Comparison of ENCODE assay signal across 14 cellular contexts in genomic region chr9:121194730-121195129, GRCh38. TPM values are rescaled to one million over a fixed set of nuclear protein-coding genes. Genes with fewer than 3 reads are reported as not detected.
A peak's percentile ranks its signal among the peaks of the same experiment; 100 is the strongest.
DNase-seq lines count a peak whose midpoint lies in the region; ATAC-seq and TF ChIP-seq lines count a peak whose summit lies in the region.
"Had no signal": no experiment of that assay in that cellular context is flagged by ENCODE, and none has a peak within 500 bp of the region (broad histone marks: within the 10 kb centered on the region; RNA-seq: fewer than 3 reads in every experiment).

No MANE protein-coding gene starts in this region.

- H3K36me3 Mint-ChIP-seq in Calu3 (ENCODE audit: insufficient read depth, unreplicated experiment) (peaks cover 3% of the 10 kb centered on the region), WTC11 (no peaks in the 10 kb centered on the region)

- peaks cover 25 to 95% (median 81%) of the 10 kb centered on the region in 10 experiments for H3K4me1 ChIP-seq in BLaER1 treated with 17β-estradiol and CSF1 and Interleukin-3, amounts not matched to agents 10 nM and 100 nM
- H3K4me1 ChIP-seq in right lobe of liver, result peaks cover 0 to 87% (median 15%) of the 10 kb centered on the region in 4 donors
- peaks cover 59 to 96% (median 66%) of the 10 kb centered on the region in 4 donors for H3K4me1 ChIP-seq in transverse colon

- no peak for DNase-seq in Calu3
- no peak for DNase-seq in WTC11 (ENCODE audit: low spot score)
- no peak for DNase-seq in right lobe of liver
- DNase-seq in posterior cingulate gyrus, result no peak
- no peak for DNase-seq in transverse colon
- no peak for DNase-seq in effector CD4-positive, alpha-beta T cell
- DNase-seq: activated CD8-positive, alpha-beta memory T cell treated with anti-CD3 and anti-CD28 coated beads for 24 hours; foreskin melanocyte; kidney; NCI-H2171 treated with DMSO at 0.1 percent for 48 hours; T-helper 2 cell had no signal

- in situ Hi-C loops in transverse colon (cut with MboI; ENCODE audit: low pct_ligation_motif_present in 1 of 4, low pct_unique_long_range_greater_than_20kb in 1 of 4, low sequenced_read_pairs in 3 of 4), result no loop called here

- peak overlapping the region in 7 of 11 experiments; percentile 1 to 99 (median 34); a peak in 10 of 22 replicates for H3K4me2 ChIP-seq in BLaER1 treated with 17β-estradiol and CSF1 and Interleukin-3, amounts not matched to agents 10 nM and 100 nM
- H3K4me2 ChIP-seq: KMS-11 had no signal

- intact Hi-C loops in Calu3 (cut with micrococcal nuclease; ENCODE audit: unreplicated experiment) (no loop called here), right lobe of liver (cut with DNase I) (no loop called here), posterior cingulate gyrus (cut with DNase I) (no loop called here), transverse colon (cut with DNase I; ENCODE audit: low total_unique reads) (no loop called here)

- 20% methylated on average over 1 of the region's 1 CpG for WGBS in right lobe of liver (ENCODE audit: insufficient coverage, low coverage, low lambda C conversion rate, missing lambda C conversion rate)
- 8 to 24% methylated on average over 1 of the region's 1 CpG for WGBS in transverse colon (ENCODE audit: low coverage in 1 of 2), 2 donors

- H3K27me3 ChIP-seq in BLaER1 treated with 17β-estradiol and CSF1 and Interleukin-3, amounts not matched to agents 10 nM and 100 nM, result no peaks in the 10 kb centered on the region
- H3K27me3 ChIP-seq in right lobe of liver (no peaks in the 10 kb centered on the region), transverse colon (no peaks in the 10 kb centered on the region)

- POLR2A ChIA-PET in WTC11 (lab: Charles Lee), result no interaction called here

- no peaks in the 10 kb centered on the region for H3K9me3 Mint-ChIP-seq in Calu3 (ENCODE audit: low read depth, unreplicated experiment)
- no peaks in the 10 kb centered on the region for H3K9me3 Mint-ChIP-seq in WTC11
- H3K9me3 Mint-ChIP-seq: dendritic cell treated with granulocyte-macrophage colony-stimulating factor and Interleukin-4, amounts not matched to agents 40 ng/mL and 50 ng/mL, for 4 days had no signal

- TF ChIP-seq POLR2A in right lobe of liver (IDR thresholded peaks at IDR 0.05) (no peak), transverse colon (IDR thresholded peaks at IDR 0.05) (no peak)

- TF ChIP-seq CTCF in Calu3 (IDR thresholded peaks at IDR 0.05; ENCODE audit: unreplicated experiment), result no peak
- no peak for TF ChIP-seq CTCF in WTC11 (IDR thresholded peaks at IDR 0.05)
- TF ChIP-seq CTCF in right lobe of liver (IDR thresholded peaks at IDR 0.05), result no peak
- TF ChIP-seq CTCF in transverse colon (IDR thresholded peaks at IDR 0.05), result no peak

- H3K27me3 Mint-ChIP-seq in Calu3 (ENCODE audit: unreplicated experiment), result no peaks in the 10 kb centered on the region
- no peaks in the 10 kb centered on the region for H3K27me3 Mint-ChIP-seq in WTC11 (ENCODE audit: low read depth)
- H3K27me3 Mint-ChIP-seq: dendritic cell treated with granulocyte-macrophage colony-stimulating factor and Interleukin-4, amounts not matched to agents 40 ng/mL and 50 ng/mL, for 4 days had no signal

- ATAC-seq in WTC11, result no peak
- ATAC-seq in right lobe of liver, result peak in 3 of 4 donors; percentile 16 to 26 (median 18)

- no TSS peak for BruUV-seq in Calu3 (replicated peaks; lab: Mats Ljungman, UMichigan)

- CTCF ChIA-PET in Calu3 (lab: Charles Lee), result no interaction called here
- CTCF ChIA-PET in WTC11 (lab: Charles Lee), result interaction anchor here (1.5 kb wide), 1 partner anchor 9 kb away, joined by 3 read pairs; no protein-coding TSS in a partner anchor

- peaks cover 29% of the 10 kb centered on the region for H3K4me1 Mint-ChIP-seq in Calu3 (ENCODE audit: low read depth, unreplicated experiment)
- H3K4me1 Mint-ChIP-seq in WTC11, result peaks cover 38% of the 10 kb centered on the region

- H3K9ac ChIP-seq in BLaER1 treated with 17β-estradiol and CSF1 and Interleukin-3, amounts not matched to agents 10 nM and 100 nM, result peak overlapping the region in 1 of 11 experiments; percentile 8; a peak in 1 of 22 replicates
- H3K9ac ChIP-seq: KMS-11 had no signal

- no peak overlapping the region for H3K4me3 Mint-ChIP-seq in Calu3 (ENCODE audit: low read depth, unreplicated experiment)
- H3K4me3 Mint-ChIP-seq in WTC11, result no peak overlapping the region

- no peak overlapping the region for H3K4me3 ChIP-seq in BLaER1 treated with 17β-estradiol and CSF1 and Interleukin-3, amounts not matched to agents 10 nM and 100 nM
- H3K4me3 ChIP-seq in right lobe of liver (no peak overlapping the region), transverse colon (no peak overlapping the region)

- no peak overlapping the region for H3K27ac ChIP-seq in BLaER1 treated with 17β-estradiol and CSF1 and Interleukin-3, amounts not matched to agents 10 nM and 100 nM
- H3K27ac ChIP-seq in right lobe of liver (no peak overlapping the region), transverse colon (no peak overlapping the region)
- H3K27ac ChIP-seq: KMS-11 had no signal

- H3K9me3 ChIP-seq in BLaER1 treated with 17β-estradiol and CSF1 and Interleukin-3, amounts not matched to agents 10 nM and 100 nM (replicated peaks in 1 of 11), result no peaks in the 10 kb centered on the region
- H3K9me3 ChIP-seq in right lobe of liver, result no peaks in the 10 kb centered on the region
- no peaks in the 10 kb centered on the region for H3K9me3 ChIP-seq in transverse colon

- peak overlapping the region; percentile 24 for H3K27ac Mint-ChIP-seq in Calu3 (ENCODE audit: unreplicated experiment)
- H3K27ac Mint-ChIP-seq in WTC11, result peak overlapping the region; percentile 29; the same call in 1 of the 2 replicates
- H3K27ac Mint-ChIP-seq: dendritic cell treated with granulocyte-macrophage colony-stimulating factor and Interleukin-4, amounts not matched to agents 40 ng/mL and 50 ng/mL, for 4 days had no signal

- TF ChIP-seq EP300 in transverse colon (IDR thresholded peaks at IDR 0.05; ENCODE audit: low read depth), result no peak

- peaks cover 94 to 100% (median 100%) of the 10 kb centered on the region in 11 experiments for H4K20me1 ChIP-seq in BLaER1 treated with 17β-estradiol and CSF1 and Interleukin-3, amounts not matched to agents 10 nM and 100 nM

- peaks cover 1 to 18% (median 12%) of the 10 kb centered on the region in 11 experiments; a peak in 19 of 22 replicates for H3K36me3 ChIP-seq in BLaER1 treated with 17β-estradiol and CSF1 and Interleukin-3, amounts not matched to agents 10 nM and 100 nM
- H3K36me3 ChIP-seq in right lobe of liver (no peaks in the 10 kb centered on the region), transverse colon (no peaks in the 10 kb centered on the region)

TF ChIP-seq in WTC11, 78 proteins besides CTCF, POLR2A, EP300 and RAD21:
- TF ChIP-seq E2F4 (CRISPR knock-in tag; IDR thresholded peaks at IDR 0.05; ENCODE audit: borderline replicate concordance, low read depth), result no peak
- TF ChIP-seq MYBL2 (CRISPR knock-in tag; IDR thresholded peaks at IDR 0.05), result no peak
- no peak for TF ChIP-seq ERG (CRISPR knock-in tag; IDR thresholded peaks at IDR 0.05)
- no peak for TF ChIP-seq E2F5 (CRISPR knock-in tag; IDR thresholded peaks at IDR 0.05)
- no peak for TF ChIP-seq NFE2L1 (CRISPR knock-in tag; IDR thresholded peaks at IDR 0.05)
- TF ChIP-seq ZNF263 (CRISPR knock-in tag; IDR thresholded peaks at IDR 0.05; ENCODE audit: low read depth), result no peak
- TF ChIP-seq FOXK1 (CRISPR knock-in tag; IDR thresholded peaks at IDR 0.05), result no peak
- no peak for TF ChIP-seq ZNF232 (CRISPR knock-in tag; IDR thresholded peaks at IDR 0.05)
- no peak for TF ChIP-seq MXD4 (CRISPR knock-in tag; IDR thresholded peaks at IDR 0.05; ENCODE audit: borderline replicate concordance)
- no peak for TF ChIP-seq CBFB (CRISPR knock-in tag; IDR thresholded peaks at IDR 0.05; ENCODE audit: low read depth)
- TF ChIP-seq ESRRA (CRISPR knock-in tag; IDR thresholded peaks at IDR 0.05; ENCODE audit: borderline replicate concordance), result no peak
- no peak for TF ChIP-seq OVOL2 (CRISPR knock-in tag; IDR thresholded peaks at IDR 0.05; ENCODE audit: borderline replicate concordance)
- no peak for TF ChIP-seq ZNF138 (CRISPR knock-in tag; conservative IDR thresholded peaks at IDR 0.05)
- TF ChIP-seq GTF2I (CRISPR knock-in tag; conservative IDR thresholded peaks at IDR 0.05), result no peak
- no peak for TF ChIP-seq EMX1 (CRISPR knock-in tag; IDR thresholded peaks at IDR 0.05)
- no peak for TF ChIP-seq ZBTB21 (CRISPR knock-in tag; IDR thresholded peaks at IDR 0.05; ENCODE audit: borderline replicate concordance)
- TF ChIP-seq NR3C1 (CRISPR knock-in tag; conservative IDR thresholded peaks at IDR 0.05; ENCODE audit: low read depth), result no peak

RNA-seq across cellular contexts. Expression of gene RAB14, which starts 6.9 kb away (rescaled TPM):
- total RNA-seq in Calu3 (2022), result 42.5 and 44.2 TPM in 2 replicates
- total RNA-seq in WTC11 (2021), result 32.3 to 36.0 TPM (median 34.0 TPM) in 3 replicates
- 10 to 100 TPM; 29.0 to 65.1 (median 53.5) TPM for total RNA-seq in right lobe of liver
- total RNA-seq in transverse colon, result 10 to 100 TPM; 20.7 to 50.3 (median 37.9) TPM
